ENCODE assay signal across 21 cellular contexts in the genomic region with DNA sequence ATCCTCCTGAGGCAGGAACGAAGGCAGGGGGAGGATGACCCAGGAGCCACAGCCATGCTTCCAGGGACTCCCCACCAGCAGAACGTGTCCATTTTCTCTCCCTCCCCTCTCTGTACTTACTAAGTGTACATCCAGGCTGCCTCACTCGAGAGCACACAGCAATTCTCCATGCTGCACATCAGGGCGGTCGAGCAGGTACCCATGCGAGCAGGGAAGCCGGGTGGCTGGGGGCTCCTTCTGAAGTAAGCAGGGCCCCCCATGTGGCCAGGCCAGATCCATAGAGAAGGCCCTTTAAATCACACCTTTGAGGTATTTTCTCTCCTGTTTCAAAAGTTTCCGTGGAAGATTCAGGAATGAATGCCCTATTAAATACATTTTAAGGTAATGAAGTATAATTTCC. TPM values are rescaled to one million over a fixed set of nuclear protein-coding genes. Genes with fewer than 3 reads are reported as not detected.
DNase-seq lines count a peak whose midpoint lies in the region; ATAC-seq and TF ChIP-seq lines count a peak whose summit lies in the region.
"Had no signal": no experiment of that assay in that cellular context is flagged by ENCODE, and none has a peak within 500 bp of the region (broad histone marks: within the 10 kb centered on the region; RNA-seq: fewer than 3 reads in every experiment).

No MANE protein-coding gene starts in this region.

- H3K4ac ChIP-seq in neuronal stem cell (ENCODE audit: low read length): no peak overlapping the region

- H3K23ac ChIP-seq in neuronal stem cell (ENCODE audit: low read depth, low read length, poor library complexity): no peak overlapping the region

- H3K27me3 ChIP-seq in endodermal cell (ENCODE audit: control insufficient read depth, insufficient read depth, low read length, poor library complexity, severe bottlenecking) (no peaks in the 10 kb centered on the region), neuronal stem cell (ENCODE audit: control insufficient read depth in 3 of 3, insufficient read depth in 3 of 3, low read depth in 1 of 3, low read length in 3 of 3) (no peaks in the 10 kb centered on the region)
- H3K27me3 ChIP-seq: BLaER1 had no signal

- CTCF ChIA-PET in activated CD8-positive, alpha-beta memory T cell treated with anti-CD3 and anti-CD28 coated beads, Interleukin-2, amount 10 ng/mL, durations not matched to agents 7 days and 5 days (lab: Charles Lee): no interaction called here

- H3K4me2 ChIP-seq in neuronal stem cell (ENCODE audit: insufficient read depth, low read length, poor library complexity, severe bottlenecking): no peak overlapping the region
- H3K4me2 ChIP-seq: BLaER1 had no signal

- H3K9me3 ChIP-seq in endodermal cell (ENCODE audit: control insufficient read depth, low read length) (no peaks in the 10 kb centered on the region), neuronal stem cell (replicated peaks in 1 of 2; ENCODE audit: control insufficient read depth in 2 of 2, insufficient read depth in 1 of 2, low read depth in 1 of 2, low read length in 2 of 2) (no peaks in the 10 kb centered on the region)
- H3K9me3 ChIP-seq: BLaER1 had no signal

- no peak overlapping the region for H2BK120ac ChIP-seq in neuronal stem cell (ENCODE audit: low read depth, low read length)

- H3K9me3 Mint-ChIP-seq in activated CD8-positive, alpha-beta memory T cell treated with anti-CD3 and anti-CD28 coated beads, Interleukin-2, amount 10 ng/mL, durations not matched to agents 7 days and 5 days (ENCODE audit: low read depth): no peaks in the 10 kb centered on the region
- H3K9me3 Mint-ChIP-seq in endodermal cell: no peaks in the 10 kb centered on the region
- H3K9me3 Mint-ChIP-seq in type B pancreatic cell: no peaks in the 10 kb centered on the region
- H3K9me3 Mint-ChIP-seq: H9 had no signal

- no peak overlapping the region for H3K27ac Mint-ChIP-seq in activated CD8-positive, alpha-beta memory T cell treated with anti-CD3 and anti-CD28 coated beads, Interleukin-2, amount 10 ng/mL, durations not matched to agents 7 days and 5 days
- H3K27ac Mint-ChIP-seq in endodermal cell (no peak overlapping the region), type B pancreatic cell (no peak overlapping the region)
- H3K27ac Mint-ChIP-seq: CD8-positive, alpha-beta T cell; H9 had no signal

- H2AK5ac ChIP-seq in neuronal stem cell (ENCODE audit: low read depth, low read length): no peak overlapping the region

- ATAC-seq in activated CD8-positive, alpha-beta memory T cell treated with anti-CD3 and anti-CD28 coated beads, Interleukin-2, amount 10 ng/mL, durations not matched to agents 7 days and 5 days: no peak
- ATAC-seq in GM21447 (IDR thresholded peaks at IDR 0.05; ENCODE audit: unreplicated experiment): no peak
- ATAC-seq: CD8-positive, alpha-beta T cell; GM12878 had no signal

- no peak for TF ChIP-seq POLR2A in lower leg skin (IDR thresholded peaks at IDR 0.05)

- no peak overlapping the region for H2AFZ ChIP-seq in neuronal stem cell (ENCODE audit: low read length)

- no peaks in the 10 kb centered on the region for H3K79me1 ChIP-seq in neuronal stem cell (ENCODE audit: low read depth, low read length)

- no peaks in the 10 kb centered on the region for H3K36me3 ChIP-seq in endodermal cell (ENCODE audit: control insufficient read depth, insufficient read depth, low read length)
- no peaks in the 10 kb centered on the region for H3K36me3 ChIP-seq in neuronal stem cell (replicated peaks in 1 of 2; ENCODE audit: control insufficient read depth in 2 of 2, insufficient read depth in 2 of 2, low read length in 2 of 2)
- H3K36me3 ChIP-seq: BLaER1 had no signal

- no peaks in the 10 kb centered on the region for H3K4me1 ChIP-seq in endodermal cell (ENCODE audit: control insufficient read depth, insufficient read depth, low read length)
- no peaks in the 10 kb centered on the region for H3K4me1 ChIP-seq in neuronal stem cell (ENCODE audit: control insufficient read depth in 2 of 2, insufficient read depth in 1 of 2, low read depth in 1 of 2, low read length in 2 of 2)

- no peak overlapping the region for H4K8ac ChIP-seq in neuronal stem cell (ENCODE audit: low read depth, low read length)

- no peak overlapping the region for H3K14ac ChIP-seq in neuronal stem cell (ENCODE audit: low read length)

- peak overlapping the region; percentile 53 for H3K18ac ChIP-seq in neuronal stem cell (ENCODE audit: low read length)

- DNase-seq in activated CD8-positive, alpha-beta memory T cell treated with anti-CD3 and anti-CD28 coated beads, Interleukin-2, amount 10 ng/mL, durations not matched to agents 7 days and 5 days: peak; percentile 3
- DNase-seq in activated CD8-positive, alpha-beta memory T cell treated with anti-CD3 and anti-CD28 coated beads, Interleukin-2, amount 50 U/mL, for 4 hours: no peak
- peak; percentile 11 for DNase-seq in endodermal cell
- DNase-seq in neuronal stem cell (ENCODE audit: low spot score): no peak
- DNase-seq in type B pancreatic cell (ENCODE audit: extremely low spot score, unreplicated experiment): peak; percentile 37
- no peak for DNase-seq in lower leg skin (ENCODE audit: low spot score in 2 of 2)
- no peak for DNase-seq in stimulated activated CD4-positive, alpha-beta T cell treated with anti-CD3 and anti-CD28 coated beads, Interleukin-15, amount 100 ng/mL, for 24 hours
- DNase-seq: 8988T; Calu3; CD8-positive, alpha-beta T cell; DMS53; DND-41; EL; H9; IMR-90 had no signal

- H2BK15ac ChIP-seq in neuronal stem cell (ENCODE audit: low read length): no peak overlapping the region

- intact Hi-C loops in lower leg skin (cut with DNase I; ENCODE audit: low total_unique reads): no loop called here

- H3K9ac ChIP-seq in endodermal cell (ENCODE audit: extremely low read depth, low read length, poor library complexity, severe bottlenecking) (no peak overlapping the region), neuronal stem cell (ENCODE audit: low read depth, low read length, poor library complexity) (peak overlapping the region; percentile 3)
- H3K9ac ChIP-seq: BLaER1 had no signal

- H3K36me3 Mint-ChIP-seq in activated CD8-positive, alpha-beta memory T cell treated with anti-CD3 and anti-CD28 coated beads, Interleukin-2, amount 10 ng/mL, durations not matched to agents 7 days and 5 days: no peaks in the 10 kb centered on the region
- H3K36me3 Mint-ChIP-seq in endodermal cell (ENCODE audit: low read depth): no peaks in the 10 kb centered on the region
- no peaks in the 10 kb centered on the region for H3K36me3 Mint-ChIP-seq in type B pancreatic cell
- H3K36me3 Mint-ChIP-seq: CD8-positive, alpha-beta T cell had no signal

- TF ChIP-seq CTCF in endodermal cell (conservative IDR thresholded peaks at IDR 0.05) (no peak), type B pancreatic cell (conservative IDR thresholded peaks at IDR 0.05) (no peak), lower leg skin (IDR thresholded peaks at IDR 0.05) (no peak)

- no peak overlapping the region for H2BK12ac ChIP-seq in neuronal stem cell (ENCODE audit: low read length)

- H4K91ac ChIP-seq in neuronal stem cell (ENCODE audit: low read depth, low read length, poor library complexity): no peak overlapping the region

- no peak overlapping the region for H2BK5ac ChIP-seq in neuronal stem cell (ENCODE audit: low read length)

- 80 to 100% methylated on average over 1 to 8 of the region's 8 CpGs for WGBS in endodermal cell (ENCODE audit: insufficient coverage in 1 of 2, insufficient read length in 1 of 2), 2 experiments
- no CpG with 5 or more reads among the region's 8 CpGs for WGBS in neuronal stem cell (ENCODE audit: extremely low coverage in 2 of 2, insufficient read length in 2 of 2, insufficient replicate concordance in 1 of 2), 2 donors
- WGBS in lower leg skin, 2 donors: 75% methylated on average over 8 of the region's 8 CpGs

- no peak overlapping the region for H3K4me3 ChIP-seq in endodermal cell (ENCODE audit: low read length)
- H3K4me3 ChIP-seq in neuronal stem cell (ENCODE audit: low read length in 2 of 2): peak overlapping the region in 1 of 2 donors; percentile 26
- no peak overlapping the region for H3K4me3 ChIP-seq in lower leg skin (ENCODE audit: low read depth, poor library complexity, severe bottlenecking)
- H3K4me3 ChIP-seq: BLaER1, GM12878 had no signal

- no peak overlapping the region for H3K27ac ChIP-seq in endodermal cell (ENCODE audit: low read depth, low read length)
- H3K27ac ChIP-seq in neuronal stem cell (replicated peaks; ENCODE audit: low read length): no peak overlapping the region
- H3K27ac ChIP-seq: BLaER1 had no signal

- H3K4me1 Mint-ChIP-seq in activated CD8-positive, alpha-beta memory T cell treated with anti-CD3 and anti-CD28 coated beads, Interleukin-2, amount 10 ng/mL, durations not matched to agents 7 days and 5 days: no peaks in the 10 kb centered on the region
- no peaks in the 10 kb centered on the region for H3K4me1 Mint-ChIP-seq in endodermal cell
- H3K4me1 Mint-ChIP-seq in type B pancreatic cell (ENCODE audit: unreplicated experiment): no peaks in the 10 kb centered on the region

- no peak overlapping the region for H3K4me3 Mint-ChIP-seq in activated CD8-positive, alpha-beta memory T cell treated with anti-CD3 and anti-CD28 coated beads, Interleukin-2, amount 10 ng/mL, durations not matched to agents 7 days and 5 days
- H3K4me3 Mint-ChIP-seq in endodermal cell: no peak overlapping the region
- H3K4me3 Mint-ChIP-seq in type B pancreatic cell: no peak overlapping the region
- H3K4me3 Mint-ChIP-seq: CD8-positive, alpha-beta T cell; H9 had no signal

- H3K27me3 Mint-ChIP-seq in activated CD8-positive, alpha-beta memory T cell treated with anti-CD3 and anti-CD28 coated beads, Interleukin-2, amount 10 ng/mL, durations not matched to agents 7 days and 5 days: peaks cover 3% of the 10 kb centered on the region
- H3K27me3 Mint-ChIP-seq in endodermal cell (ENCODE audit: insufficient read depth): peaks cover 32% of the 10 kb centered on the region
- H3K27me3 Mint-ChIP-seq in type B pancreatic cell: peaks cover 45% of the 10 kb centered on the region

RNA-seq across cellular contexts. Expression of gene SLC6A11, which starts 41.2 kb away (rescaled TPM):
- not detected for total RNA-seq in activated CD8-positive, alpha-beta memory T cell treated with anti-CD3 and anti-CD28 coated beads, Interleukin-2, amount 10 ng/mL, durations not matched to agents 7 days and 5 days
- under 1 TPM; 0.27 to 0.73 TPM for total RNA-seq in endodermal cell
- polyA plus RNA-seq in endodermal cell (2013, experiment 1 of 2): 0.82 TPM
- 0.70 TPM for polyA plus RNA-seq in endodermal cell (2013, experiment 2 of 2)
- 0.47 TPM for polyA plus RNA-seq in neuronal stem cell (2013, experiment 1 of 2)
- polyA plus RNA-seq in neuronal stem cell (2013, experiment 2 of 2): 0.43 TPM
- total RNA-seq in type B pancreatic cell (ENCODE audit: low replicate concordance): 3.0 and 7.3 TPM in 2 replicates
- 1 to 10 TPM; 1.8 to 7.8 (median 5.3) TPM for total RNA-seq in lower leg skin
- total RNA-seq: A673; Calu3; CD8-positive, alpha-beta T cell; G401; GM12878; IMR-90 had no signal
- polyA plus RNA-seq: AG04450, GM12878, IMR-90 had no signal

Comparison
In these comparisons a context has a peak if more than half of its experiments do, and no peak if none do; other contexts are left out.
1. DNase-seq: peak in activated CD8-positive, alpha-beta memory T cell treated with anti-CD3 and anti-CD28 coated beads, Interleukin-2, amount 10 ng/mL, durations not matched to agents 7 days and 5 days (single experiment), endodermal cell (single experiment) and type B pancreatic cell (single experiment); none in activated CD8-positive, alpha-beta memory T cell treated with anti-CD3 and anti-CD28 coated beads, Interleukin-2, amount 50 U/mL, for 4 hours (single experiment), neuronal stem cell (single experiment), lower leg skin (0 of 2) and stimulated activated CD4-positive, alpha-beta T cell treated with anti-CD3 and anti-CD28 coated beads, Interleukin-15, amount 100 ng/mL, for 24 hours (single experiment).